In genomic region chr22:41367039-41367679, GRCh38 we compare ENCODE assay signal across 8 cellular contexts. TPM values are rescaled to one million over a fixed set of nuclear protein-coding genes. Genes with fewer than 3 reads are reported as not detected.
DNase-seq lines count a peak whose midpoint lies in the region; ATAC-seq, FAIRE-seq and TF ChIP-seq lines count a peak whose summit lies in the region.

No MANE protein-coding gene starts in this region.

- no peaks in the 10 kb centered on the region for H3K79me2 ChIP-seq in DND-41 (ENCODE audit: insufficient read depth, low read length)
- no peaks in the 10 kb centered on the region for H3K79me2 ChIP-seq in H1 (ENCODE audit: control insufficient read depth in 1 of 2, insufficient read depth in 2 of 2, low read length in 2 of 2)

- no peak for DNase-seq in DND-41
- peak; percentile 92 for DNase-seq in NCI-H1092 treated with DMSO at 0.1 percent for 48 hours (lab: John Stamatoyannopoulos, UW)
- DNase-seq in SK-N-MC (ENCODE audit: low read depth, low spot score): no peak
- peak in 1 of 2 experiments; percentile 66 for DNase-seq in H1 (ENCODE audit: low read depth in 1 of 2, low spot score in 2 of 2)
- peak; percentile 95 to 98 for DNase-seq in lung microvascular endothelial cell (ENCODE audit: low read depth in 2 of 2)
- DNase-seq in Caco-2: no peak

- TF ChIP-seq CTCF in DND-41 (IDR thresholded peaks at IDR 0.05; ENCODE audit: borderline replicate concordance, extremely low read depth, low read length, poor library complexity, severe bottlenecking) (no peak), H1 (IDR thresholded peaks at IDR 0.05; ENCODE audit: control extremely low read depth in 1 of 3, insufficient read depth in 1 of 3, low read depth in 1 of 3, low read length in 3 of 3) (no peak), Caco-2 (IDR thresholded peaks at IDR 0.05; ENCODE audit: insufficient read depth in 1 of 2, low read depth in 1 of 2, low read length in 1 of 2, severe bottlenecking in 1 of 2, unreplicated experiment in 1 of 2) (no peak)

- peaks cover 13% of the 10 kb centered on the region for H3K36me3 Mint-ChIP-seq in Caco-2 (ENCODE audit: insufficient read depth, unreplicated experiment)

- H3K4me3 ChIP-seq in DND-41 (ENCODE audit: low read depth in 1 of 2, low read length in 2 of 2) (no peak overlapping the region), SK-N-MC (peak overlapping the region; percentile 68), H1 (ENCODE audit: extremely low read depth in 1 of 4, insufficient read depth in 2 of 4, low read depth in 3 of 4, low read length in 4 of 4) (no peak overlapping the region), Caco-2 (ENCODE audit: low read depth, low read length) (no peak overlapping the region)

- H3K79me1 ChIP-seq in H1 (ENCODE audit: low read depth, low read length): no peaks in the 10 kb centered on the region

- intact Hi-C loops in Caco-2 (cut with micrococcal nuclease; ENCODE audit: unreplicated experiment): no loop called here

- H3K27ac ChIP-seq in DND-41 (ENCODE audit: low read length) (no peak overlapping the region), SK-N-MC (no peak overlapping the region), H1 (ENCODE audit: low read depth, low read length) (no peak overlapping the region), temporal lobe (ENCODE audit: low read depth, low read length) (peak overlapping the region; percentile 97)

- CTCF ChIA-PET in H1 (lab: Charles Lee; ENCODE audit: partially characterized antibody) (interaction anchor here (0.6 to 1.8 kb wide), 3 partner anchors 12 to 193 kb away, joined by 3 to 5 read pairs (median 4); no protein-coding TSS in a partner anchor), Caco-2 (lab: Charles Lee) (no interaction called here)

- H3K4me2 ChIP-seq in DND-41 (ENCODE audit: insufficient read depth, low read length): no peak overlapping the region
- no peak overlapping the region for H3K4me2 ChIP-seq in H1 (ENCODE audit: insufficient read depth in 1 of 2, low read depth in 2 of 2, low read length in 2 of 2)

- H3K9ac ChIP-seq in DND-41 (ENCODE audit: low read depth, low read length): no peak overlapping the region
- H3K9ac ChIP-seq in SK-N-MC (ENCODE audit: insufficient read length): peak overlapping the region; percentile 33
- H3K9ac ChIP-seq in H1 (replicated peaks in 1 of 4; ENCODE audit: extremely low read depth in 1 of 4, low read depth in 3 of 4, low read length in 3 of 4): no peak overlapping the region

- H4K8ac ChIP-seq in H1 (ENCODE audit: extremely low read depth, insufficient read depth, low read length): no peak overlapping the region

- H3K9me3 ChIP-seq in DND-41 (ENCODE audit: insufficient read depth, low read length, severe bottlenecking): no peaks in the 10 kb centered on the region
- no peaks in the 10 kb centered on the region for H3K9me3 ChIP-seq in SK-N-MC (ENCODE audit: low read depth, low read length)
- no peaks in the 10 kb centered on the region for H3K9me3 ChIP-seq in H1 (ENCODE audit: insufficient read depth in 2 of 2, low read depth in 1 of 2, low read length in 1 of 2)
- H3K9me3 ChIP-seq in Caco-2: no peaks in the 10 kb centered on the region

- peak overlapping the region; percentile 85; the same call in 1 of the 2 replicates for H2BK12ac ChIP-seq in H1 (ENCODE audit: low read depth, low read length)

- H3K4me1 ChIP-seq in DND-41 (ENCODE audit: insufficient read depth, low read length): no peaks in the 10 kb centered on the region
- H3K4me1 ChIP-seq in H1 (replicated peaks in 1 of 4; ENCODE audit: control insufficient read depth in 3 of 4, insufficient read depth in 4 of 4, low read length in 3 of 4): peaks cover 9 to 22% (median 15%) of the 10 kb centered on the region in 4 experiments
- peaks cover 26% of the 10 kb centered on the region for H3K4me1 ChIP-seq in Caco-2

- no peak overlapping the region for H2BK15ac ChIP-seq in H1 (ENCODE audit: low read length)

- no peaks in the 10 kb centered on the region for H3K36me3 ChIP-seq in DND-41 (ENCODE audit: insufficient read depth, low read length)
- H3K36me3 ChIP-seq in SK-N-MC (ENCODE audit: insufficient read depth, low read length): no peaks in the 10 kb centered on the region
- H3K36me3 ChIP-seq in H1 (ENCODE audit: control insufficient read depth in 2 of 4, insufficient read depth in 4 of 4, low read length in 3 of 4): no peaks in the 10 kb centered on the region
- no peaks in the 10 kb centered on the region for H3K36me3 ChIP-seq in Caco-2 (ENCODE audit: control insufficient read depth, insufficient read depth, low read length)

- peak overlapping the region; percentile 9; the same call in 1 of the 2 replicates for H2BK5ac ChIP-seq in H1 (ENCODE audit: low read depth, low read length)

- H2AK5ac ChIP-seq in H1 (ENCODE audit: low read depth, low read length): 0 out of 2 replicates have a peak overlapping the region, but pooled peaks have one; percentile 57

- no peak overlapping the region for H3K56ac ChIP-seq in H1 (replicated peaks; ENCODE audit: insufficient read length, low read depth, low read length)

- H2BK120ac ChIP-seq in H1 (replicated peaks; ENCODE audit: low read depth, low read length): no peak overlapping the region

- 85% methylated on average over 18 of the region's 21 CpGs; no CpG with 5 or more reads in 1 of the 2 experiments for WGBS in H1 (ENCODE audit: extremely low coverage in 1 of 2, insufficient coverage in 1 of 2, insufficient read length in 1 of 2, insufficient replicate concordance in 2 of 2, low coverage in 1 of 2, low lambda C conversion rate in 2 of 2, missing lambda C conversion rate in 1 of 2), 2 experiments

- TF ChIP-seq POLR2A in H1 (IDR thresholded peaks at IDR 0.05; ENCODE audit: control extremely low read depth in 1 of 2, low read depth in 2 of 2, low read length in 2 of 2): no peak

- H3K27me3 ChIP-seq in DND-41 (ENCODE audit: insufficient read depth, low read length, poor library complexity) (peaks cover 11% of the 10 kb centered on the region), H1 (replicated peaks in 1 of 4; ENCODE audit: control insufficient read depth in 3 of 4, extremely low read depth in 1 of 4, insufficient read depth in 3 of 4, low read length in 3 of 4) (no peaks in the 10 kb centered on the region; a peak in 1 of 7 replicates), Caco-2 (replicated peaks; ENCODE audit: control insufficient read depth, insufficient read depth, low read length) (no peaks in the 10 kb centered on the region)

- H2BK20ac ChIP-seq in H1 (ENCODE audit: low read length): 0 out of 2 replicates have a peak overlapping the region, but pooled peaks have one; percentile 1

- no peak for FAIRE-seq in H1 (lab: Jason Lieb, UNC)

- H3K18ac ChIP-seq in H1 (ENCODE audit: extremely low read depth, low read length): peak overlapping the region; percentile 5

- no peak overlapping the region for H4K5ac ChIP-seq in H1 (ENCODE audit: insufficient read length, low read depth, low read length)

- peak overlapping the region; percentile 15 for H4K91ac ChIP-seq in H1 (replicated peaks; ENCODE audit: insufficient read length, low read length)

- peak overlapping the region; percentile 21 for H3K4ac ChIP-seq in H1 (replicated peaks; ENCODE audit: insufficient read length, low read depth, low read length)

- ATAC-seq in DND-41 (ENCODE audit: insufficient read depth, low read depth) (peak; percentile 33; the same call in 2 of the 3 replicates), HG02840 (IDR thresholded peaks at IDR 0.05; ENCODE audit: low FRiP score, unreplicated experiment) (no peak)

- H3K14ac ChIP-seq in H1 (ENCODE audit: insufficient read length): no peak overlapping the region

- no peaks in the 10 kb centered on the region for H3K27me3 Mint-ChIP-seq in Caco-2 (ENCODE audit: insufficient read depth, unreplicated experiment)

- H3K4me1 Mint-ChIP-seq in Caco-2 (ENCODE audit: low read depth, unreplicated experiment): peaks cover 8% of the 10 kb centered on the region

- no TSS peak for BruUV-seq in Caco-2 (replicated peaks; lab: Mats Ljungman, UMichigan)

- no peak overlapping the region for H3K4me3 Mint-ChIP-seq in Caco-2 (ENCODE audit: unreplicated experiment)

- no peaks in the 10 kb centered on the region for H3K9me3 Mint-ChIP-seq in Caco-2 (ENCODE audit: unreplicated experiment)

- TF ChIP-seq EP300 in H1 (IDR thresholded peaks at IDR 0.05; ENCODE audit: borderline replicate concordance in 1 of 2, low read depth in 2 of 2, low read length in 2 of 2): no peak

- H3K23ac ChIP-seq in H1 (ENCODE audit: insufficient read length): no peak overlapping the region

- no peaks in the 10 kb centered on the region for H3K23me2 ChIP-seq in H1 (ENCODE audit: low read depth, low read length)

- H2AFZ ChIP-seq in DND-41 (ENCODE audit: low read depth, low read length) (no peak overlapping the region), H1 (ENCODE audit: low read length) (no peak overlapping the region)

- POLR2A ChIA-PET in H1 (lab: Charles Lee; ENCODE audit: partially characterized antibody) (interaction anchor here (0.8 to 11.5 kb wide), 7 partner anchors 10 to 160 kb away, joined by 3 to 129 read pairs (median 3); partner anchors contain the start of gene TEF), Caco-2 (lab: Charles Lee) (interaction anchor here (1.6 kb wide), 1 partner anchor 14 kb away, joined by 6 read pairs; the partner anchor contains the start of gene TEF)

- H4K20me1 ChIP-seq in DND-41 (ENCODE audit: insufficient read depth, low read length) (no peaks in the 10 kb centered on the region), H1 (replicated peaks in 1 of 2; ENCODE audit: control insufficient read depth in 1 of 2, insufficient read depth in 2 of 2, low read length in 2 of 2) (no peaks in the 10 kb centered on the region)

- no peak overlapping the region for H3K27ac Mint-ChIP-seq in Caco-2 (ENCODE audit: unreplicated experiment)

- TF ChIP-seq RAD21 in H1 (IDR thresholded peaks at IDR 0.05 in 1 of 2, conservative IDR thresholded peaks at IDR 0.05 in 1 of 2; ENCODE audit: low read depth in 2 of 2, low read length in 2 of 2): no peak

RNA-seq across cellular contexts. Expression of gene TEF, which starts 14.6 kb away (rescaled TPM):
- 7.4 and 8.9 TPM in 2 replicates for total RNA-seq in H1 (2021; fragmentation: NEBNext Ultra II Directional; extraction: Animal tissue kit (Norgen Biotek cat#: 25700))
- 9.0 and 14.3 TPM in 2 replicates for polyA plus RNA-seq in H1 (2011; rRNA removed)
- polyA plus RNA-seq in H1 (2011; cell fraction: cytosol; rRNA removed): 15.4 TPM
- 16.9 TPM for polyA plus RNA-seq in H1 (2011; cell fraction: nucleus; rRNA removed)
- 4.2 to 9.7 TPM (median 7.2 TPM) in 4 replicates for polyA plus RNA-seq in H1 (2012, experiment 1 of 2)
- 6.6 TPM for polyA plus RNA-seq in H1 (2012, experiment 2 of 2)
- 3.7 TPM for polyA plus RNA-seq in H1 (2013, experiment 1 of 2)
- 2.6 TPM for polyA plus RNA-seq in H1 (2013, experiment 2 of 2)
- 22.9 and 32.1 TPM in 2 replicates for polyA minus RNA-seq in H1 (2011; rRNA and poly(A)+ RNA removed)
- polyA minus RNA-seq in H1 (2011; cell fraction: cytosol; rRNA and poly(A)+ RNA removed): 7.9 TPM
- 5.2 TPM for polyA minus RNA-seq in H1 (2011; cell fraction: nucleus; rRNA and poly(A)+ RNA removed)
- total RNA-seq in lung microvascular endothelial cell: 2.6 and 3.6 TPM in 2 replicates
- total RNA-seq in temporal lobe: 6.1 TPM
- 13.8 and 17.8 TPM in 2 replicates for total RNA-seq in Caco-2 (2022)

Comparison
In these comparisons a context has a peak if more than half of its experiments do, and no peak if none do; other contexts are left out.
1. DNase-seq: peak in NCI-H1092 treated with DMSO at 0.1 percent for 48 hours (single experiment) and lung microvascular endothelial cell (2 of 2); none in DND-41 (single experiment), SK-N-MC (single experiment) and Caco-2 (0 of 2).